Comparison of ENCODE assay signal across 8 cellular contexts in genomic region chr16:58686985-58687706, GRCh38. TPM values are rescaled to one million over a fixed set of nuclear protein-coding genes. Genes with fewer than 3 reads are reported as not detected.
DNase-seq lines count a peak whose midpoint lies in the region; ATAC-seq and TF ChIP-seq lines count a peak whose summit lies in the region.
"Not testable (repeated sequence)": the region's sequence is repeated elsewhere in the genome, so short reads cannot be mapped to it uniquely, and the experiment has no call there.

No MANE protein-coding gene starts in this region.

- H3K4me1 ChIP-seq in ACC112 (ENCODE audit: control insufficient read depth, insufficient read depth, low read length, unreplicated experiment), result peaks cover 12% of the 10 kb centered on the region
- not testable (repeated sequence) for H3K4me1 ChIP-seq in foreskin keratinocyte

- peak overlapping the region; percentile 46 to 68 (median 56) for H3K4me3 Mint-ChIP-seq in nephron

- H3K27ac ChIP-seq in ACC112 (ENCODE audit: low read depth, low read length), result peak overlapping the region; percentile 40
- H3K27ac ChIP-seq in foreskin keratinocyte, result not testable (repeated sequence)

- H3K4me1 Mint-ChIP-seq in nephron, result peaks cover 14% of the 10 kb centered on the region

- DNase-seq in EL (peak; percentile 51), HT1080 (ENCODE audit: low read depth) (peak; percentile 33), NCI-H82 treated with DMSO at 0.1 percent for 48 hours (lab: John Stamatoyannopoulos, UW; ENCODE audit: unreplicated experiment) (peak; percentile 58), amniotic epithelial cell (ENCODE audit: low read depth) (peak; percentile 94), choroid plexus epithelial cell (ENCODE audit: low read depth) (peak; percentile 25), foreskin keratinocyte (peak; percentile 15 to 39)

- H3K27me3 ChIP-seq in ACC112 (ENCODE audit: insufficient read depth, low read length); foreskin keratinocyte: not testable (repeated sequence)

- not testable (repeated sequence) for H3K9me3 Mint-ChIP-seq in nephron

- H3K36me3 ChIP-seq in ACC112 (ENCODE audit: insufficient read depth, low read length), result not testable (repeated sequence)

- H3K4me3 ChIP-seq in ACC112 (ENCODE audit: low read depth, low read length); choroid plexus epithelial cell (ENCODE audit: low read depth, low read length): not testable (repeated sequence)

- H3K36me3 Mint-ChIP-seq in nephron (ENCODE audit: low read depth), result not testable (repeated sequence)

- not testable (repeated sequence) for H3K27ac Mint-ChIP-seq in nephron

- peak; percentile 15 for ATAC-seq in foreskin keratinocyte

- not testable (repeated sequence) for H2AFZ ChIP-seq in ACC112 (ENCODE audit: low read length, unreplicated experiment)

- H3K27me3 Mint-ChIP-seq in nephron (ENCODE audit: low read depth), result peaks cover 14% of the 10 kb centered on the region

- peaks cover 16% of the 10 kb centered on the region for H3K79me2 ChIP-seq in ACC112 (ENCODE audit: control insufficient read depth, insufficient read depth, low read length, unreplicated experiment)

- not testable (repeated sequence) for TF ChIP-seq CTCF in choroid plexus epithelial cell (conservative IDR thresholded peaks at IDR 0.05; ENCODE audit: low read depth, low read length); foreskin keratinocyte (conservative IDR thresholded peaks at IDR 0.05); nephron (IDR thresholded peaks at IDR 0.05; ENCODE audit: unreplicated experiment in 3 of 3)

RNA-seq across cellular contexts. Expression of gene SLC38A7, which starts 2.6 kb away (rescaled TPM):
- total RNA-seq in HT1080 (2014; rRNA removed; shearing (Covaris generic)), result 8.0 and 10.8 TPM in 2 replicates
- 5.9 and 7.6 TPM in 2 replicates for polyA plus RNA-seq in HT1080 (2015; cell fraction: cytosol; rRNA removed)
- 20.2 and 21.1 TPM in 2 replicates for polyA plus RNA-seq in HT1080 (2015; cell fraction: nucleus; rRNA removed)
- 12.9 and 17.9 TPM in 2 replicates for total RNA-seq in foreskin keratinocyte
- polyA plus RNA-seq in foreskin keratinocyte, result 7.1 and 8.8 TPM in 2 replicates

RNA-seq across cellular contexts. Expression of gene GOT2, which starts 47.0 kb away (rescaled TPM):
- total RNA-seq in HT1080 (2014; rRNA removed; shearing (Covaris generic)), result 105 and 142 TPM in 2 replicates
- 126 and 147 TPM in 2 replicates for polyA plus RNA-seq in HT1080 (2015; cell fraction: cytosol; rRNA removed)
- 170 and 174 TPM in 2 replicates for polyA plus RNA-seq in HT1080 (2015; cell fraction: nucleus; rRNA removed)
- 171 and 191 TPM in 2 replicates for total RNA-seq in foreskin keratinocyte
- 138 and 167 TPM in 2 replicates for polyA plus RNA-seq in foreskin keratinocyte

RNA-seq across cellular contexts. Expression of gene CNOT1, which starts 57.5 kb away (rescaled TPM):
- 136 and 153 TPM in 2 replicates for total RNA-seq in HT1080 (2014; rRNA removed; shearing (Covaris generic))
- 100 and 107 TPM in 2 replicates for polyA plus RNA-seq in HT1080 (2015; cell fraction: cytosol; rRNA removed)
- polyA plus RNA-seq in HT1080 (2015; cell fraction: nucleus; rRNA removed), result 138 and 139 TPM in 2 replicates
- 157 and 158 TPM in 2 replicates for total RNA-seq in foreskin keratinocyte
- polyA plus RNA-seq in foreskin keratinocyte, result 64.9 and 68.7 TPM in 2 replicates

Comparison
In these comparisons a context has a peak if more than half of its experiments do, and no peak if none do; other contexts are left out.
1. DNase-seq: peak in every context shown above with its lines; median percentile 94 in amniotic epithelial cell; 58 in NCI-H82 treated with DMSO at 0.1 percent for 48 hours; 51 in EL; 33 in HT1080; 27 in foreskin keratinocyte; 25 in choroid plexus epithelial cell.